Comparison of ENCODE assay signal across 9 cellular contexts in the genomic region with DNA sequence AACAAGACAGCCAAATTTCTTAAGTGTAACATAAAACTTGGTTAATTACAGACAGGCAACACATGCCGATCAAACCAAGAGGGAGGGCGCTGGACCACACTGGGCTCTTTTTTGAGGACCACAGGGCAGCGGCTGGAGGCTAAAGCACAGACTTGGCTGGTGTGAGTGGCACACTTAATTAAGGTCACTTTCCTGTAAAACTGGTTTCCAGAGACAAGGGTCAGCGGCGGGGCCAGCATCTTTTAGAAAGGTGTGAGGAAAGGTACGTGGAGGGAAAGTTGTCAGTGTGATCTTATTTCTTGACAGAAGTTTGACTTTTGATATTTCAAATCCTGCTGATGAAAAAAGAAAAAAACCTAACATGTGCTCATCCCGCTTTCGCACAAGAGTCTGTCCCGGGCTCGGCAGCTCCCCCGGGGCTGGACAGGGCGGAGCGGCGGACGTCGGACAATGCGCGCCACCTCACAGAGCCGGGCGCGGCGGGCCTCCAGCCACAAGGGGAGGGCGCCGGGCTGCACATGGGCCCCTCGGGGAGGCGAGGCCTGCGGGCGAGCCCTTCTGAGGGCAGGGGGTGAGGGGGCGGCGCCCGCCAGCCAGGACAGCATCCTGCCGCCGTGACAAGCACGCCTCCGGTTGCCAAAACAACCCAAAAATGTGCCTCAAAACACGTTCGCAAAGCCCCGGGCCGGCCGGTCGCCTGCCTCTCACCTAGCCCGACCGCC. TPM values are rescaled to one million over a fixed set of nuclear protein-coding genes. Genes with fewer than 3 reads are reported as not detected.
DNase-seq lines count a peak whose midpoint lies in the region; ATAC-seq and TF ChIP-seq lines count a peak whose summit lies in the region.
"Had no signal": no experiment of that assay in that cellular context is flagged by ENCODE, and none has a peak within 500 bp of the region (broad histone marks: within the 10 kb centered on the region; RNA-seq: fewer than 3 reads in every experiment).

No MANE protein-coding gene starts in this region.

- CTCF ChIA-PET in AG04450 (lab: Charles Lee), result interaction anchor here (0.6 to 0.9 kb wide), 3 partner anchors 176 to 1314 kb away, joined by 3 to 6 read pairs (median 4); partner anchors contain the start of gene C4orf33

- no peak for DNase-seq in AG04450 (ENCODE audit: low read depth, low spot score)
- peak; percentile 34 for DNase-seq in fibroblast of peridontal ligament (ENCODE audit: extremely low read depth)
- peak; percentile 69 for DNase-seq in natural killer cell treated with Interleukin-12 subunit alpha and Interleukin-12 subunit beta and Interleukin-15 and Interleukin-18, amount 100 ng/mL, for 72 hours (ENCODE audit: low spot score)
- DNase-seq in NCI-H510A treated with DMSO at 0.1 percent for 48 hours (lab: John Stamatoyannopoulos, UW), result no peak
- no peak for DNase-seq in activated gamma-delta T cell (lab: John Stamatoyannopoulos, UW)

- no peaks in the 10 kb centered on the region; the same call in 1 of the 2 replicates for H3K9me3 ChIP-seq in AG04450 (ENCODE audit: control insufficient read depth, insufficient read depth, low read length)

- peak overlapping the region; percentile 64 to 95 for H3K27ac Mint-ChIP-seq in natural killer cell treated with Interleukin-12 subunit alpha and Interleukin-12 subunit beta and Interleukin-15 and Interleukin-18, amount 100 ng/mL, for 72 hours

- ATAC-seq in GM18867 (IDR thresholded peaks at IDR 0.05; ENCODE audit: unreplicated experiment), result peak; percentile 32
- ATAC-seq in HG03097 (IDR thresholded peaks at IDR 0.05; ENCODE audit: low FRiP score, unreplicated experiment), result peak; percentile 30
- peak; percentile 57 to 58 for ATAC-seq in natural killer cell treated with Interleukin-12 subunit alpha and Interleukin-12 subunit beta and Interleukin-15 and Interleukin-18, amount 100 ng/mL, for 72 hours

- H3K4me3 Mint-ChIP-seq in natural killer cell treated with Interleukin-12 subunit alpha and Interleukin-12 subunit beta and Interleukin-15 and Interleukin-18, amount 100 ng/mL, for 72 hours, result peak overlapping the region; percentile 88

- POLR2A ChIA-PET in AG04450 (lab: Yijun Ruan, JAX), result interaction anchor here (0.9 kb wide), 1 partner anchor 184 kb away, joined by 4 read pairs; the partner anchor contains the start of genes ABHD18 and MFSD8

- peaks cover 4% of the 10 kb centered on the region for H3K9me3 Mint-ChIP-seq in natural killer cell treated with Interleukin-12 subunit alpha and Interleukin-12 subunit beta and Interleukin-15 and Interleukin-18, amount 100 ng/mL, for 72 hours

- H3K4me3 ChIP-seq in AG04450 (ENCODE audit: low read depth, low read length) (peak overlapping the region; percentile 87), WI38 (ENCODE audit: low read depth, low read length) (peak overlapping the region; percentile 90)

- TF ChIP-seq CTCF in AG04450 (IDR thresholded peaks at IDR 0.05; ENCODE audit: low read depth, low read length) (no peak), WI38 (IDR thresholded peaks at IDR 0.05; ENCODE audit: low read depth, low read length) (no peak)

- H3K4me1 Mint-ChIP-seq in natural killer cell treated with Interleukin-12 subunit alpha and Interleukin-12 subunit beta and Interleukin-15 and Interleukin-18, amount 100 ng/mL, for 72 hours (ENCODE audit: low read depth in 2 of 2), result peaks cover 31 to 34% of the 10 kb centered on the region in 2 donors

- peaks cover 4% of the 10 kb centered on the region for H3K27me3 ChIP-seq in AG04450 (ENCODE audit: control insufficient read depth, insufficient read depth, low read length)

- peak overlapping the region; percentile 47 for H3K27ac ChIP-seq in AG04450 (ENCODE audit: low read depth, low read length)

- peaks cover 12 to 58% of the 10 kb centered on the region in 2 donors for H3K27me3 Mint-ChIP-seq in natural killer cell treated with Interleukin-12 subunit alpha and Interleukin-12 subunit beta and Interleukin-15 and Interleukin-18, amount 100 ng/mL, for 72 hours

- H3K36me3 Mint-ChIP-seq in natural killer cell treated with Interleukin-12 subunit alpha and Interleukin-12 subunit beta and Interleukin-15 and Interleukin-18, amount 100 ng/mL, for 72 hours, result peaks cover 23% of the 10 kb centered on the region

RNA-seq across cellular contexts. Expression of gene HSPA4L, which starts 0.7 kb away (rescaled TPM):
- polyA plus RNA-seq in AG04450 (2011; rRNA removed), result 3.4 and 4.9 TPM in 2 replicates
- 4.3 and 4.9 TPM in 2 replicates for polyA minus RNA-seq in AG04450 (2011; rRNA and poly(A)+ RNA removed)
- 10 to 100 TPM; 10.4 to 10.5 TPM for total RNA-seq in natural killer cell treated with Interleukin-12 subunit alpha and Interleukin-12 subunit beta and Interleukin-15 and Interleukin-18, amount 100 ng/mL, for 72 hours

RNA-seq across cellular contexts. Expression of gene SLC25A31, which starts 51.3 kb away (rescaled TPM):
- polyA plus RNA-seq in AG04450 (2011; rRNA removed), result not detected in 2 replicates
- not detected in 2 replicates for polyA minus RNA-seq in AG04450 (2011; rRNA and poly(A)+ RNA removed)
- total RNA-seq in natural killer cell treated with Interleukin-12 subunit alpha and Interleukin-12 subunit beta and Interleukin-15 and Interleukin-18, amount 100 ng/mL, for 72 hours, result not detected
- total RNA-seq: M059J had no signal

Comparison
In these comparisons a context has a peak if more than half of its experiments do, and no peak if none do; other contexts are left out.
1. DNase-seq: peak in fibroblast of peridontal ligament (single experiment) and natural killer cell treated with Interleukin-12 subunit alpha and Interleukin-12 subunit beta and Interleukin-15 and Interleukin-18, amount 100 ng/mL, for 72 hours (single experiment); none in AG04450 (single experiment), NCI-H510A treated with DMSO at 0.1 percent for 48 hours (single experiment) and activated gamma-delta T cell (single experiment).
2. Peak in every context shown above with its lines, with median percentiles within 50 percentile points of each other: ATAC-seq.